In genomic region chr6:73854998-73855718, GRCh38 we compare ENCODE assay signal across 9 cellular contexts.
DNase-seq lines count a peak whose midpoint lies in the region; ATAC-seq and TF ChIP-seq lines count a peak whose summit lies in the region.
"Had no signal": no experiment of that assay in that cellular context is flagged by ENCODE, and none has a peak within 500 bp of the region (broad histone marks: within the 10 kb centered on the region; RNA-seq: fewer than 3 reads in every experiment).

No MANE protein-coding gene starts in this region.

- no peak overlapping the region for H3K23ac ChIP-seq in mesendoderm (ENCODE audit: low read length)

- ATAC-seq in GM18502 (IDR thresholded peaks at IDR 0.05; ENCODE audit: poor library complexity, unreplicated experiment) = peak; percentile 70
- ATAC-seq in GM18873 (IDR thresholded peaks at IDR 0.05; ENCODE audit: low FRiP score, unreplicated experiment) = no peak
- ATAC-seq: T-cell had no signal

- no peaks in the 10 kb centered on the region for H3K9me2 ChIP-seq in OCI-LY7 (ENCODE audit: insufficient read depth, low read length)

- H2AK5ac ChIP-seq in mesendoderm (ENCODE audit: low read length) = no peak overlapping the region

- H3K79me1 ChIP-seq in mesendoderm (ENCODE audit: low read length) = no peaks in the 10 kb centered on the region

- H4K5ac ChIP-seq in mesendoderm (ENCODE audit: low read length) = no peak overlapping the region

- H3K79me2 ChIP-seq in OCI-LY7 (ENCODE audit: insufficient read depth, low read depth, low read length) = no peaks in the 10 kb centered on the region
- no peaks in the 10 kb centered on the region for H3K79me2 ChIP-seq in mesendoderm (ENCODE audit: control insufficient read depth, insufficient read depth, low read length)

- WGBS in mesendoderm (ENCODE audit: extremely low coverage, insufficient coverage, low lambda C conversion rate) = 100% methylated on average over 1 of the region's 5 CpGs

- H2BK120ac ChIP-seq in mesendoderm (ENCODE audit: low read depth, low read length) = no peak overlapping the region

- no peak overlapping the region for H2BK15ac ChIP-seq in mesendoderm (replicated peaks; ENCODE audit: low read depth)

- H3K27ac ChIP-seq in C4-2B (no peak overlapping the region), OCI-LY7 (ENCODE audit: low read depth, low read length, poor library complexity, severe bottlenecking) (no peak overlapping the region), colonic mucosa (no peak overlapping the region), mesendoderm (ENCODE audit: low read depth, low read length) (no peak overlapping the region)

- CTCF ChIA-PET in OCI-LY7 (lab: Charles Lee; ENCODE audit: unreplicated experiment) = no interaction called here

- H3K9ac ChIP-seq in colonic mucosa (ENCODE audit: low read depth in 2 of 2, low read length in 2 of 2) (no peak overlapping the region), mesendoderm (ENCODE audit: low read length) (no peak overlapping the region)

- H3K4me3 ChIP-seq in OCI-LY7 (ENCODE audit: low read depth, low read length, poor library complexity, severe bottlenecking) (no peak overlapping the region), colonic mucosa (no peak overlapping the region), mesendoderm (ENCODE audit: low read length) (no peak overlapping the region)

- H3K18ac ChIP-seq in mesendoderm (ENCODE audit: low read length) = no peak overlapping the region

- no peak overlapping the region for H2BK5ac ChIP-seq in mesendoderm (ENCODE audit: low read length)

- TF ChIP-seq CTCF in C4-2B (conservative IDR thresholded peaks at IDR 0.05) (peak; percentile 85), OCI-LY7 (conservative IDR thresholded peaks at IDR 0.05; ENCODE audit: low read length) (peak; percentile 95), colonic mucosa (IDR thresholded peaks at IDR 0.05) (peak; percentile 71)

- no TSS peak for BruUV-seq in OCI-LY7 (replicated peaks; lab: Mats Ljungman, UMichigan)

- no peak overlapping the region for H2AFZ ChIP-seq in OCI-LY7 (ENCODE audit: low read length)

- H3K4me2 ChIP-seq in OCI-LY7 (ENCODE audit: low read length) = no peak overlapping the region
- H3K4me2 ChIP-seq in mesendoderm (ENCODE audit: low read length) = no peak overlapping the region

- DNase-seq in HuH-7.5 (ENCODE audit: low spot score) = peak; percentile 5
- peak; percentile 58 for DNase-seq in OCI-LY7 (ENCODE audit: low spot score)
- DNase-seq in colonic mucosa = peak; percentile 23
- peak; percentile 54 for DNase-seq in mesendoderm
- DNase-seq in stimulated activated CD4-positive, alpha-beta T cell treated with anti-CD3 and anti-CD28 coated beads, Interleukin-4, amount 100 ng/mL, for 1 hour = no peak

- no peak overlapping the region for H4K8ac ChIP-seq in mesendoderm (ENCODE audit: low read depth, low read length)

- POLR2A ChIA-PET in OCI-LY7 (lab: Charles Lee) = interaction anchor here (0.9 kb wide), 1 partner anchor 12 kb away, joined by 4 read pairs; no protein-coding TSS in a partner anchor

- no peak overlapping the region for H3K4ac ChIP-seq in mesendoderm (ENCODE audit: low read depth, low read length)

- no peaks in the 10 kb centered on the region for H4K20me1 ChIP-seq in OCI-LY7 (ENCODE audit: insufficient read depth, low read length)

- no peaks in the 10 kb centered on the region for H3K9me3 ChIP-seq in OCI-LY7 (ENCODE audit: low read length)
- no peaks in the 10 kb centered on the region for H3K9me3 ChIP-seq in colonic mucosa

- no peak overlapping the region for H3K56ac ChIP-seq in mesendoderm (ENCODE audit: low read length)

- H3K4me1 ChIP-seq in OCI-LY7 (ENCODE audit: insufficient read depth, low read length, poor library complexity, severe bottlenecking) (no peaks in the 10 kb centered on the region), colonic mucosa (no peaks in the 10 kb centered on the region), mesendoderm (ENCODE audit: control insufficient read depth, low read depth, low read length) (no peaks in the 10 kb centered on the region)

- H3K27me3 ChIP-seq in colonic mucosa = no peaks in the 10 kb centered on the region
- no peaks in the 10 kb centered on the region for H3K27me3 ChIP-seq in mesendoderm (ENCODE audit: insufficient read depth, low read length, poor library complexity)

- intact Hi-C loops in OCI-LY7 (cut with micrococcal nuclease; ENCODE audit: unreplicated experiment) (loop anchor here (5.0 kb wide), 1 partner anchor 1352 kb away; the partner anchor contains the start of gene COL12A1), colonic mucosa (cut with DNase I) (loop anchor here (5.0 kb wide), 1 partner anchor 1352 kb away; the partner anchor contains the start of gene COL12A1)

- H3K36me3 ChIP-seq in OCI-LY7 (ENCODE audit: insufficient read depth, low read length) (no peaks in the 10 kb centered on the region), colonic mucosa (no peaks in the 10 kb centered on the region), mesendoderm (ENCODE audit: control insufficient read depth, insufficient read depth, low read length) (no peaks in the 10 kb centered on the region)
